1 cellular context compared by ENCODE assay signal in the genomic region with DNA sequence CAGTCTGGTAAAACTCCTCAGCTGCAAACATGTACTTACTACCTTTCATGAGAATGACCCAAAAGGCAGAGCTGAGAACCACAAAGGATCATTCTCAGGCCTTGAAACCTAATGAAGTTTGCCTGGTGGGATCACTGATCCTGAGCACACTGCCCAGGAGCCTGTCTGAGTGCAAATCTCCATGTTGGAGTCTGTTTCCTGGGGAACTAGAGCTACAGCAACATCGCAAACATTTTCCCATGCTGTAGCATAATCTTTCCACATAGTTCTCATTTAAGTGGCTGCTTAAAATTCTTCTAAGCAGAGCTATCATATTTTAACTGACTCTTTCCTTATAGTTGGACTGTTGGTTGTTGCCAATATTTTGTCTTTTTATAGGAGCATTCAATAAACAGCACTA.
TF ChIP-seq lines count a peak whose summit lies in the region.

No MANE protein-coding gene starts in this region.

TF ChIP-seq in H1, 55 proteins besides CTCF, POLR2A, EP300 and RAD21 (continued from another document):
- TF ChIP-seq, protein P1, sequence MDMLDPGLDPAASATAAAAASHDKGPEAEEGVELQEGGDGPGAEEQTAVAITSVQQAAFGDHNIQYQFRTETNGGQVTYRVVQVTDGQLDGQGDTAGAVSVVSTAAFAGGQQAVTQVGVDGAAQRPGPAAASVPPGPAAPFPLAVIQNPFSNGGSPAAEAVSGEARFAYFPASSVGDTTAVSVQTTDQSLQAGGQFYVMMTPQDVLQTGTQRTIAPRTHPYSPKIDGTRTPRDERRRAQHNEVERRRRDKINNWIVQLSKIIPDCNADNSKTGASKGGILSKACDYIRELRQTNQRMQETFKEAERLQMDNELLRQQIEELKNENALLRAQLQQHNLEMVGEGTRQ (IDR thresholded peaks at IDR 0.05; ENCODE audit: low read length) = no peak
- no peak for TF ChIP-seq BCL11A (IDR thresholded peaks at IDR 0.05; ENCODE audit: low read depth in 2 of 2, low read length in 2 of 2)
